Comparison of ENCODE assay signal across 7 cellular contexts in genomic region chr9:104177003-104177611, GRCh38.
DNase-seq lines count a peak whose midpoint lies in the region; ATAC-seq and TF ChIP-seq lines count a peak whose summit lies in the region.

No MANE protein-coding gene starts in this region.

- peak; percentile 34 for DNase-seq in HT-29 (ENCODE audit: low spot score)
- DNase-seq in adipocyte (ENCODE audit: low read depth), result peak; percentile 25
- no peak for DNase-seq in nephron progenitor cell
- DNase-seq in activated CD8-positive, alpha-beta memory T cell treated with anti-CD3 and anti-CD28 coated beads, Interleukin-2, amount 50 U/mL, for 4 hours, result no peak
- no peak for DNase-seq in stimulated activated naive CD8-positive, alpha-beta T cell treated with anti-CD3 and anti-CD28 coated beads, Interleukin-15, amount 100 ng/mL, for 72 hours
- no peak for DNase-seq in activated CD4-positive, alpha-beta T cell treated with anti-CD3 and anti-CD28 coated beads, Interleukin-2, amount 50 U/mL, for 1 hour

- H3K4me1 Mint-ChIP-seq in nephron progenitor cell, result no peaks in the 10 kb centered on the region
- no peaks in the 10 kb centered on the region for H3K4me1 Mint-ChIP-seq in stimulated activated naive CD8-positive, alpha-beta T cell treated with anti-CD3 and anti-CD28 coated beads, Interleukin-15, amount 100 ng/mL, for 72 hours

- no peak overlapping the region for H3K9ac ChIP-seq in adipocyte (ENCODE audit: low read length)

- no peak overlapping the region for H3K4me3 Mint-ChIP-seq in nephron progenitor cell
- no peak overlapping the region for H3K4me3 Mint-ChIP-seq in stimulated activated naive CD8-positive, alpha-beta T cell treated with anti-CD3 and anti-CD28 coated beads, Interleukin-15, amount 100 ng/mL, for 72 hours

- H3K27me3 ChIP-seq in adipocyte (replicated peaks; ENCODE audit: control insufficient read depth, insufficient read depth, low read length), result no peaks in the 10 kb centered on the region

- H3K27me3 Mint-ChIP-seq in nephron progenitor cell (ENCODE audit: low read depth, poor library complexity), result no peaks in the 10 kb centered on the region
- no peaks in the 10 kb centered on the region for H3K27me3 Mint-ChIP-seq in stimulated activated naive CD8-positive, alpha-beta T cell treated with anti-CD3 and anti-CD28 coated beads, Interleukin-15, amount 100 ng/mL, for 72 hours

- H3K4me3 ChIP-seq in adipocyte (ENCODE audit: low read length), result no peak overlapping the region

- H3K4me1 ChIP-seq in adipocyte (ENCODE audit: control insufficient read depth, insufficient read depth, low read length), result peaks cover 7% of the 10 kb centered on the region

- peak; percentile 38 for TF ChIP-seq CTCF in nephron progenitor cell (IDR thresholded peaks at IDR 0.05)

- no peak overlapping the region for H3K27ac Mint-ChIP-seq in nephron progenitor cell
- H3K27ac Mint-ChIP-seq in stimulated activated naive CD8-positive, alpha-beta T cell treated with anti-CD3 and anti-CD28 coated beads, Interleukin-15, amount 100 ng/mL, for 72 hours, result no peak overlapping the region

- ATAC-seq in GM18858 (IDR thresholded peaks at IDR 0.05; ENCODE audit: unreplicated experiment), result peak; percentile 52
- no peak for ATAC-seq in stimulated activated naive CD8-positive, alpha-beta T cell treated with anti-CD3 and anti-CD28 coated beads, Interleukin-15, amount 100 ng/mL, for 72 hours

- no peaks in the 10 kb centered on the region for H3K36me3 Mint-ChIP-seq in nephron progenitor cell (ENCODE audit: low read depth)

- no peaks in the 10 kb centered on the region for H3K36me3 ChIP-seq in adipocyte (ENCODE audit: control insufficient read depth, insufficient read depth, low read length, severe bottlenecking)

- H3K9me3 Mint-ChIP-seq in nephron progenitor cell, result peaks cover 13% of the 10 kb centered on the region
- H3K9me3 Mint-ChIP-seq in stimulated activated naive CD8-positive, alpha-beta T cell treated with anti-CD3 and anti-CD28 coated beads, Interleukin-15, amount 100 ng/mL, for 72 hours, result no peaks in the 10 kb centered on the region

- H3K9me3 ChIP-seq in adipocyte (ENCODE audit: control insufficient read depth, low read length), result no peaks in the 10 kb centered on the region

Comparison
In these comparisons a context has a peak if more than half of its experiments do, and no peak if none do; other contexts are left out.
1. DNase-seq: peak in HT-29 (single experiment) and adipocyte (single experiment); none in nephron progenitor cell (single experiment), activated CD8-positive, alpha-beta memory T cell treated with anti-CD3 and anti-CD28 coated beads, Interleukin-2, amount 50 U/mL, for 4 hours (single experiment), stimulated activated naive CD8-positive, alpha-beta T cell treated with anti-CD3 and anti-CD28 coated beads, Interleukin-15, amount 100 ng/mL, for 72 hours (0 of 2) and activated CD4-positive, alpha-beta T cell treated with anti-CD3 and anti-CD28 coated beads, Interleukin-2, amount 50 U/mL, for 1 hour (single experiment).